In the genomic region with DNA sequence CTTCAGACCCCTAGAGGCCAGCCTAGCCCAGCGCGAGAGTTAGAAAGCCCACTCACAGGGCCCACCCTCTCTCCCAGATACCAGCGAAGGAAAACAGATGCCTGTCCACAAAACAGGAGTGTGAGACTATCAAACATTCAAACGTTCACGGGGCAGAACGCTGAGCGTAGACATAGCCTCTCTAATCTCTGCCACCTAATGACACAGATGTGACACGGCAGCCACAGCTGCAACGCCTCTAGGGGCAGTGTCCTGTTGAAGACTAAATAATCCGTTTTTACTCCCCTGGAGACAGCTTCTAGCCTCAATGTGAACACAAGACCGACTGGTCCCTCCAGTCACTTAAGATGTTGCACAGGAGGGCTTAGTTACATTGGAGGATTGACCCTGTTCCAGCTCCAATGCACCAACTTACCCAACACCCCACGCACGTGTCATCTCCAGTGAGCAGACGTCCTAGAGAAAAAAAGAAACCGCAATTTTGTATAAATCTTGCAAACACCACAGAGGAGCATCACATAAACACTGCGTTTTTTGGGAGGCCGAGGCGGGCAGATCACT, we compare ENCODE assay signal across 6 cellular contexts. TPM values are rescaled to one million over a fixed set of nuclear protein-coding genes. Genes with fewer than 3 reads are reported as not detected.
A peak's percentile ranks its signal among the peaks of the same experiment; 100 is the strongest.
DNase-seq lines count a peak whose midpoint lies in the region; ATAC-seq and TF ChIP-seq lines count a peak whose summit lies in the region.

No MANE protein-coding gene starts in this region.

- peak overlapping the region; percentile 98 for H3K9ac ChIP-seq in endodermal cell (ENCODE audit: extremely low read depth, low read length, poor library complexity, severe bottlenecking)

- intact Hi-C loops in aorta (cut with DNase I), result no loop called here

- H3K4me1 ChIP-seq in SJSA1 (replicated peaks), result peaks cover 22% of the 10 kb centered on the region
- peaks cover 9% of the 10 kb centered on the region for H3K4me1 ChIP-seq in endodermal cell (ENCODE audit: control insufficient read depth, insufficient read depth, low read length)
- H3K4me1 ChIP-seq in aorta (ENCODE audit: control insufficient read depth in 1 of 2, insufficient read depth in 2 of 2, low read length in 2 of 2), result no peaks in the 10 kb centered on the region

- peaks cover 67% of the 10 kb centered on the region for H3K36me3 ChIP-seq in SJSA1
- peaks cover 33% of the 10 kb centered on the region for H3K36me3 ChIP-seq in endodermal cell (ENCODE audit: control insufficient read depth, insufficient read depth, low read length)
- H3K36me3 ChIP-seq in aorta (ENCODE audit: control insufficient read depth in 1 of 2, insufficient read depth in 2 of 2, low read length in 1 of 2), result peaks cover 0 to 3% of the 10 kb centered on the region in 2 donors

- TF ChIP-seq CTCF in endodermal cell (conservative IDR thresholded peaks at IDR 0.05), result peak; percentile 77

- no peaks in the 10 kb centered on the region for H3K9me3 Mint-ChIP-seq in endodermal cell

- DNase-seq in SJSA1 (ENCODE audit: low read depth in 1 of 2, low spot score in 2 of 2) (peak in 1 of 2 experiments; percentile 33), endodermal cell (peak; percentile 70), kidney glomerular epithelial cell (lab: John Stamatoyannopoulos, UW) (no peak), aorta (no peak)

- peak overlapping the region; percentile 97 for H3K4me3 Mint-ChIP-seq in endodermal cell

- peaks cover 15% of the 10 kb centered on the region for H3K4me1 Mint-ChIP-seq in endodermal cell

- peaks cover 6% of the 10 kb centered on the region for H3K27me3 Mint-ChIP-seq in endodermal cell (ENCODE audit: insufficient read depth)

- H3K9me3 ChIP-seq in SJSA1 (replicated peaks), result no peaks in the 10 kb centered on the region
- H3K9me3 ChIP-seq in endodermal cell (ENCODE audit: control insufficient read depth, low read length), result no peaks in the 10 kb centered on the region
- no peaks in the 10 kb centered on the region for H3K9me3 ChIP-seq in aorta (ENCODE audit: control insufficient read depth, low read length)

- no peak overlapping the region for H3K27ac ChIP-seq in SJSA1
- H3K27ac ChIP-seq in endodermal cell (ENCODE audit: low read depth, low read length), result no peak overlapping the region
- H3K27ac ChIP-seq in skin epidermis, result peak overlapping the region in 11 of 21 experiments; percentile 17 to 97 (median 86)
- no peak overlapping the region for H3K27ac ChIP-seq in aorta (ENCODE audit: low read depth in 1 of 2, low read length in 2 of 2)

- WGBS in endodermal cell (ENCODE audit: insufficient coverage in 1 of 2, insufficient read length in 1 of 2), 2 experiments, result 54 to 57% methylated on average over 17 to 18 of the region's 18 CpGs
- WGBS in aorta, 2 donors, result 36 to 42% methylated on average over 18 of the region's 18 CpGs

- peak overlapping the region; percentile 94 for H3K27ac Mint-ChIP-seq in endodermal cell

- ATAC-seq in aorta (ENCODE audit: low FRiP score), result no peak

- H3K27me3 ChIP-seq in SJSA1 (replicated peaks) (peaks cover 5% of the 10 kb centered on the region), endodermal cell (ENCODE audit: control insufficient read depth, insufficient read depth, low read length, poor library complexity, severe bottlenecking) (no peaks in the 10 kb centered on the region), aorta (ENCODE audit: control insufficient read depth in 1 of 2, insufficient read depth in 2 of 2, low read length in 1 of 2) (peaks cover 0 to 1% of the 10 kb centered on the region in 2 donors)

- peak overlapping the region; percentile 82 for H3K4me3 ChIP-seq in GM08714 (ENCODE audit: low read length)
- H3K4me3 ChIP-seq in SJSA1, result peak overlapping the region; percentile 66
- peak overlapping the region; percentile 99 for H3K4me3 ChIP-seq in endodermal cell (ENCODE audit: low read length)
- H3K4me3 ChIP-seq in skin epidermis, result peak overlapping the region; percentile 55 to 97 (median 83)
- no peak overlapping the region for H3K4me3 ChIP-seq in aorta (ENCODE audit: low read length in 2 of 2)

- peaks cover 35% of the 10 kb centered on the region for H3K36me3 Mint-ChIP-seq in endodermal cell (ENCODE audit: low read depth)

RNA-seq across cellular contexts. Expression of a gene that starts 14.3 kb away (rescaled TPM):
- total RNA-seq in SJSA1 (2014; rRNA removed; shearing (Covaris generic)), result not detected in 2 replicates
- total RNA-seq in endodermal cell (10 to 100 TPM; 35.1 to 45.4 TPM), aorta (10 to 100 TPM in 1 of 2 donors, 1 to 10 TPM in 1; 7.3 to 13.6 TPM)
- polyA plus RNA-seq in endodermal cell (2013, experiment 1 of 2), result 56.2 TPM
- 53.5 TPM for polyA plus RNA-seq in endodermal cell (2013, experiment 2 of 2)
- polyA plus RNA-seq in aorta, result 1 to 10 TPM; 1.1 to 4.8 TPM

RNA-seq across cellular contexts. Expression of a gene that starts 16.0 kb away (rescaled TPM):
- total RNA-seq in SJSA1 (2014; rRNA removed; shearing (Covaris generic)), result not detected in 2 replicates
- total RNA-seq in endodermal cell (1 to 10 TPM in 1 of 2 donors, under 1 TPM in 1; 0.91 to 1.1 TPM), aorta (10 to 100 TPM; 11.4 to 13.4 TPM)
- polyA plus RNA-seq in endodermal cell (2013, experiment 1 of 2), result 0.07 TPM
- 0.17 TPM for polyA plus RNA-seq in endodermal cell (2013, experiment 2 of 2)
- 1 to 10 TPM in 1 of 2 donors, under 1 TPM in 1; 0.25 to 2.1 TPM for polyA plus RNA-seq in aorta

RNA-seq across cellular contexts. Expression of a gene that starts 21.6 kb away (rescaled TPM):
- not detected in 2 replicates for total RNA-seq in SJSA1 (2014; rRNA removed; shearing (Covaris generic))
- total RNA-seq in endodermal cell (not detected), aorta (10 to 100 TPM; 17.4 to 24.2 TPM)
- not detected for polyA plus RNA-seq in endodermal cell (2013, experiment 1 of 2)
- not detected for polyA plus RNA-seq in endodermal cell (2013, experiment 2 of 2)
- 1 to 10 TPM in 1 of 2 donors, not detected in 1; 2.5 TPM for polyA plus RNA-seq in aorta

RNA-seq across cellular contexts. Expression of a gene that starts 31.3 kb away (rescaled TPM):
- not detected in 2 replicates for total RNA-seq in SJSA1 (2014; rRNA removed; shearing (Covaris generic))
- total RNA-seq in endodermal cell (not detected), aorta (not detected)
- not detected for polyA plus RNA-seq in endodermal cell (2013, experiment 1 of 2)
- not detected for polyA plus RNA-seq in endodermal cell (2013, experiment 2 of 2)
- polyA plus RNA-seq in aorta, result under 1 TPM in 1 of 2 donors, not detected in 1; 0.10 TPM

RNA-seq across cellular contexts. Expression of a gene that starts 37.6 kb away (rescaled TPM):
- total RNA-seq in SJSA1 (2014; rRNA removed; shearing (Covaris generic)), result not detected in 2 replicates
- total RNA-seq in endodermal cell, result 1 to 10 TPM in 1 of 2 donors, under 1 TPM in 1; 0.51 to 1.2 TPM
- polyA plus RNA-seq in endodermal cell (2013, experiment 1 of 2), result 0.82 TPM
- polyA plus RNA-seq in endodermal cell (2013, experiment 2 of 2), result 0.95 TPM
- not detected for total RNA-seq in aorta
- polyA plus RNA-seq in aorta, result under 1 TPM in 1 of 2 donors, not detected in 1; 0.88 TPM

Comparison
In these comparisons a context has a peak if more than half of its experiments do, and no peak if none do; other contexts are left out.
1. H3K4me3 ChIP-seq: peak in GM08714 (single experiment), SJSA1 (single experiment), endodermal cell (single experiment) and skin epidermis (7 of 7); none in aorta (0 of 2).
2. H3K27ac ChIP-seq: peak in skin epidermis (11 of 21); none in SJSA1 (single experiment), endodermal cell (single experiment) and aorta (0 of 2).
3. RNA of a gene that starts 16.0 kb away (total RNA-seq): 11.4 to 13.4 TPM in aorta; 0.91 to 1.1 TPM in endodermal cell and not detected in SJSA1; every median in the first group is over 4 times any median in the second.
4. RNA of a gene that starts 21.6 kb away (total RNA-seq): 17.4 to 24.2 TPM in aorta; not detected in SJSA1 and not detected in endodermal cell; every median in the first group is over 10 times any median in the second.